19 cellular contexts compared by ENCODE assay signal in genomic region chr4:127007336-127007735, GRCh38.
"Had no signal": no experiment of that assay in that cellular context is flagged by ENCODE, and none has a peak within 500 bp of the region (broad histone marks: within the 10 kb centered on the region; RNA-seq: fewer than 3 reads in every experiment).

No MANE protein-coding gene starts in this region.

- DNase-seq: KBM-7, NCI-H1092, NCI-H1105 treated with DMSO at 0.1 percent for 48 hours, NCI-H1436, NCI-H187, NCI-H2029, NCI-H2081 treated with DMSO at 0.1 percent for 48 hours, NCI-H2171, NCI-H226, NCI-H446, NCI-H510A, NCI-H524 treated with DMSO at 0.1 percent for 48 hours, NCI-H69, NCI-H774, PC-3, Peyer's patch, SHP77 treated with DMSO at 0.1 percent for 48 hours, SJCRH30 had no signal

- H3K36me3 ChIP-seq: Peyer's patch, SJCRH30 had no signal

- H3K4me1 ChIP-seq: Peyer's patch, SJCRH30 had no signal

- H3K4me3 ChIP-seq: Peyer's patch, SJCRH30 had no signal

- H3K27ac ChIP-seq: Peyer's patch, SJCRH30 had no signal

- H3K27me3 ChIP-seq: Peyer's patch, SJCRH30 had no signal

- ATAC-seq: PC-3, Right ventricle myocardium inferior had no signal

- H3K9me3 ChIP-seq: Peyer's patch, SJCRH30 had no signal
